In genomic region chr10:48656241-48656921, GRCh38 we compare ENCODE assay signal across 1 cellular context.
TF ChIP-seq lines count a peak whose summit lies in the region.

No MANE protein-coding gene starts in this region.

TF ChIP-seq in SK-N-SH, 30 proteins besides CTCF, POLR2A, EP300 and RAD21 (continued from another document):
- TF ChIP-seq IRF3 (IDR thresholded peaks at IDR 0.05; ENCODE audit: low read depth, low read length) = no peak
- peak; percentile 75; the same call in 1 of the 2 replicates for TF ChIP-seq MAX (IDR thresholded peaks at IDR 0.05; ENCODE audit: low read depth)
- 0 out of 2 replicates have a peak, but pooled peaks have one; percentile 32 for TF ChIP-seq FOXM1 (IDR thresholded peaks at IDR 0.05; ENCODE audit: low read depth)
- peak; percentile 30; the same call in 1 of the 2 replicates for TF ChIP-seq TCF12 (IDR thresholded peaks at IDR 0.05)
- peak; percentile 13; the same call in 1 of the 2 replicates for TF ChIP-seq GATA2 (CRISPR knock-in tag; IDR thresholded peaks at IDR 0.05)
- TF ChIP-seq ELF1 (IDR thresholded peaks at IDR 0.05) = peak; percentile 45; the same call in 1 of the 2 replicates
- no peak for TF ChIP-seq TAF1 (IDR thresholded peaks at IDR 0.05; ENCODE audit: borderline replicate concordance, low read depth, low read length)
- no peak for TF ChIP-seq USF1 (IDR thresholded peaks at IDR 0.05; ENCODE audit: borderline replicate concordance, low read depth)
- peak; percentile 17; the same call in 1 of the 2 replicates for TF ChIP-seq NFIC (IDR thresholded peaks at IDR 0.05; ENCODE audit: borderline replicate concordance)
- TF ChIP-seq RFX5 (IDR thresholded peaks at IDR 0.05; ENCODE audit: low read length) = no peak
- 0 out of 2 replicates have a peak, but pooled peaks have one; percentile 37 for TF ChIP-seq REST (IDR thresholded peaks at IDR 0.05; ENCODE audit: low read depth, low read length)
- TF ChIP-seq RCOR1 (IDR thresholded peaks at IDR 0.05; ENCODE audit: low read length) = peak; percentile 42; the same call in 1 of the 2 replicates
- peak; percentile 99 for TF ChIP-seq SMC3 (IDR thresholded peaks at IDR 0.05; ENCODE audit: low read depth, low read length)
- no peak for TF ChIP-seq NRF1 (IDR thresholded peaks at IDR 0.05; ENCODE audit: low read depth, low read length)
- TF ChIP-seq CHD2 (IDR thresholded peaks at IDR 0.05; ENCODE audit: low read length, partially characterized antibody) = peak; percentile 56
